In genomic region chr21:32727728-32728454, GRCh38 we compare ENCODE assay signal across 8 cellular contexts. TPM values are rescaled to one million over a fixed set of nuclear protein-coding genes. Genes with fewer than 3 reads are reported as not detected.
DNase-seq lines count a peak whose midpoint lies in the region; ATAC-seq and TF ChIP-seq lines count a peak whose summit lies in the region.

SYNJ1 (minus strand) TSS chr21:32728013; CDS start chr21:32726895, 1,118 bp downstream.

- peak within 1 kb of the TSS; percentile 93; the same call in 1 of the 2 replicates for H3K9ac ChIP-seq in ES-I3 (ENCODE audit: low read depth, low read length)
- no peak within 1 kb of the TSS for H3K9ac ChIP-seq in H9 (ENCODE audit: extremely low read depth, insufficient read length, low read length)

- peaks cover 6% of the 10 kb centered on the region for H3K23me2 ChIP-seq in H9 (ENCODE audit: insufficient read length, low read depth, low read length, poor library complexity, severe bottlenecking)

- H3K27me3 ChIP-seq in H9 (ENCODE audit: insufficient read depth, low read length): no peaks in the 10 kb centered on the region

- DNase-seq in H9: peak; percentile 95
- peak; percentile 96 for DNase-seq in M059J (ENCODE audit: low read depth)
- peak; percentile 94 for DNase-seq in activated T-helper 9 cell treated with anti-CD3 and anti-CD28 coated beads, Interleukin-2, amount 50 U/mL, for 16 hours (ENCODE audit: low read depth)
- DNase-seq in fibroblast of peridontal ligament (ENCODE audit: extremely low read depth): peak; percentile 84
- peak; percentile 95 for DNase-seq in stimulated activated naive CD8-positive, alpha-beta T cell treated with anti-CD3 and anti-CD28 coated beads, Interleukin-15, Interleukin-2, amounts not matched to agents 100 U/mL and 50 U/mL, for 24 hours

- H3K27ac ChIP-seq in H9 (ENCODE audit: insufficient read length, low read depth, low read length): no peak within 1 kb of the TSS

- TF ChIP-seq CTCF in H9 (conservative IDR thresholded peaks at IDR 0.05) (no peak), nephron (IDR thresholded peaks at IDR 0.05; ENCODE audit: unreplicated experiment in 3 of 3) (no peak)

- no peak within 1 kb of the TSS for H3K4ac ChIP-seq in H9 (ENCODE audit: low read depth, low read length)

- no peak within 1 kb of the TSS for H4K8ac ChIP-seq in H9 (replicated peaks; ENCODE audit: insufficient read length, low read depth, low read length)

- no peak within 1 kb of the TSS for H3K14ac ChIP-seq in H9 (ENCODE audit: insufficient read depth, low read length)

- H3K18ac ChIP-seq in H9 (ENCODE audit: insufficient read length, low read depth, low read length): no peak within 1 kb of the TSS

- H3K4me1 Mint-ChIP-seq in H9 (peaks cover 10 to 11% of the 10 kb centered on the region in 2 experiments), nephron (peaks cover 5% of the 10 kb centered on the region)

- H3K9me3 ChIP-seq in ES-I3 (ENCODE audit: control insufficient read depth, insufficient read depth, low read length) (no peaks in the 10 kb centered on the region), H9 (ENCODE audit: control insufficient read depth, low read depth, low read length) (no peaks in the 10 kb centered on the region)

- no peak within 1 kb of the TSS for H3K56ac ChIP-seq in H9 (ENCODE audit: insufficient read length, low read depth, low read length)

- H2BK5ac ChIP-seq in H9 (ENCODE audit: insufficient read length, low read length): no peak within 1 kb of the TSS

- H3K36me3 Mint-ChIP-seq in H9 (ENCODE audit: insufficient read depth in 1 of 3, low read depth in 3 of 3) (no peaks in the 10 kb centered on the region), nephron (ENCODE audit: low read depth) (no peaks in the 10 kb centered on the region)

- H3K23ac ChIP-seq in H9 (ENCODE audit: insufficient read length, low read depth, low read length): no peak within 1 kb of the TSS

- H2BK15ac ChIP-seq in H9 (ENCODE audit: low read depth, low read length): no peak within 1 kb of the TSS

- H3K4me3 Mint-ChIP-seq in H9 (peak within 1 kb of the TSS; percentile 88 to 90), nephron (peak within 1 kb of the TSS; percentile 89 to 97 (median 97))

- no peaks in the 10 kb centered on the region for H3K4me1 ChIP-seq in ES-I3 (ENCODE audit: insufficient read depth, low read length)
- no peaks in the 10 kb centered on the region for H3K4me1 ChIP-seq in H9 (ENCODE audit: insufficient read depth, low read length)

- H3T11ph ChIP-seq in H9 (ENCODE audit: low read length): no peak within 1 kb of the TSS

- no peak within 1 kb of the TSS for H2BK120ac ChIP-seq in H9 (ENCODE audit: low read depth, low read length, poor library complexity, severe bottlenecking)

- no peaks in the 10 kb centered on the region for H3K36me3 ChIP-seq in ES-I3 (ENCODE audit: insufficient read depth, low read length)

- H3K79me1 ChIP-seq in H9 (ENCODE audit: insufficient read depth, low read depth, low read length, poor library complexity, severe bottlenecking): no peaks in the 10 kb centered on the region

- no peak within 1 kb of the TSS for H2AK5ac ChIP-seq in H9 (ENCODE audit: insufficient read length, low read length)

- no peaks in the 10 kb centered on the region for H3K79me2 ChIP-seq in H9 (ENCODE audit: insufficient read depth, low read length)

- no peaks in the 10 kb centered on the region for H4K20me1 ChIP-seq in H9 (ENCODE audit: control insufficient read depth, insufficient read depth, insufficient read length)

- no peaks in the 10 kb centered on the region for H3K27me3 Mint-ChIP-seq in H9 (ENCODE audit: low read depth)
- H3K27me3 Mint-ChIP-seq in nephron (ENCODE audit: low read depth): no peaks in the 10 kb centered on the region

- no peak within 1 kb of the TSS for H4K91ac ChIP-seq in H9 (ENCODE audit: insufficient read length, low read depth, low read length)

- H2BK12ac ChIP-seq in H9 (ENCODE audit: insufficient read length, low read depth, low read length): no peak within 1 kb of the TSS

- no CpG with 5 or more reads among the region's 72 CpGs for WGBS in H9 (ENCODE audit: extremely low coverage, insufficient read length, low lambda C conversion rate)

- TF ChIP-seq POLR2A in Raji (IDR thresholded peaks at IDR 0.05; ENCODE audit: insufficient read depth, low read depth, low read length): peak; percentile 61

- ATAC-seq in stimulated activated naive CD8-positive, alpha-beta T cell treated with anti-CD3 and anti-CD28 coated beads, Interleukin-15, Interleukin-2, amounts not matched to agents 100 U/mL and 50 U/mL, for 24 hours: peak; percentile 94

- no peaks in the 10 kb centered on the region for H3K9me3 Mint-ChIP-seq in H9
- H3K9me3 Mint-ChIP-seq in nephron: no peaks in the 10 kb centered on the region

- H3K4me2 ChIP-seq in H9 (ENCODE audit: insufficient read depth, insufficient read length, low read length): peak within 1 kb of the TSS; percentile 87

- H4K5ac ChIP-seq in H9 (ENCODE audit: insufficient read length, low read depth, low read length): no peak within 1 kb of the TSS

- H2AFZ ChIP-seq in H9 (ENCODE audit: low read length): no peak within 1 kb of the TSS

- H2BK20ac ChIP-seq in H9 (ENCODE audit: low read depth, low read length, poor library complexity, severe bottlenecking): no peak within 1 kb of the TSS

- peak within 1 kb of the TSS; percentile 70 to 81 (median 77); a peak in 6 of 7 replicates for H3K27ac Mint-ChIP-seq in H9
- peak within 1 kb of the TSS; percentile 65 to 91 (median 89) for H3K27ac Mint-ChIP-seq in nephron

RNA-seq across cellular contexts. Expression of gene SYNJ1, which starts in this region (rescaled TPM):
- total RNA-seq in H9 (2021): 7.1 and 7.5 TPM in 2 replicates
- 11.2 and 16.7 TPM in 2 replicates for total RNA-seq in M059J (2014; rRNA removed; shearing (Covaris generic))
